In genomic region chr11:104653011-104653806, GRCh38 we compare ENCODE assay signal across 14 cellular contexts.
DNase-seq lines count a peak whose midpoint lies in the region; ATAC-seq, FAIRE-seq and TF ChIP-seq lines count a peak whose summit lies in the region.
"Had no signal": no experiment of that assay in that cellular context is flagged by ENCODE, and none has a peak within 500 bp of the region (broad histone marks: within the 10 kb centered on the region; RNA-seq: fewer than 3 reads in every experiment).

No MANE protein-coding gene starts in this region.

- H3K27me3 ChIP-seq in CD8-positive, alpha-beta T cell (ENCODE audit: insufficient read depth, low read length): no peaks in the 10 kb centered on the region
- H3K27me3 ChIP-seq in lower lobe of right lung (ENCODE audit: low read depth): no peaks in the 10 kb centered on the region
- H3K27me3 ChIP-seq: gastroesophageal sphincter had no signal

- H3K4me3 Mint-ChIP-seq in CD8-positive, alpha-beta T cell: no peak overlapping the region
- no peak overlapping the region for H3K4me3 Mint-ChIP-seq in activated naive CD8-positive, alpha-beta T cell treated with anti-CD3 and anti-CD28 coated beads, Interleukin-2, amount 50 U/mL, for 24 hours
- H3K4me3 Mint-ChIP-seq: activated naive CD8-positive, alpha-beta T cell; T-helper 1 cell treated with Interleukin-12 subunit alpha and Interleukin-12 subunit beta and Interleukin-4 antibody, amounts not matched to agents 30 μg/mL and 1 μg/mL, for 36 hours had no signal

- no peaks in the 10 kb centered on the region for H3K27me3 Mint-ChIP-seq in CD8-positive, alpha-beta T cell (ENCODE audit: low read depth)
- no peaks in the 10 kb centered on the region for H3K27me3 Mint-ChIP-seq in activated naive CD8-positive, alpha-beta T cell treated with anti-CD3 and anti-CD28 coated beads, Interleukin-2, amount 50 U/mL, for 24 hours
- H3K27me3 Mint-ChIP-seq: activated naive CD8-positive, alpha-beta T cell had no signal

- H3K36me3 Mint-ChIP-seq in CD8-positive, alpha-beta T cell: no peaks in the 10 kb centered on the region
- peaks cover 2% of the 10 kb centered on the region for H3K36me3 Mint-ChIP-seq in activated naive CD8-positive, alpha-beta T cell treated with anti-CD3 and anti-CD28 coated beads, Interleukin-2, amount 50 U/mL, for 24 hours (ENCODE audit: low read depth)

- peaks cover 15% of the 10 kb centered on the region for H3K4me1 Mint-ChIP-seq in CD8-positive, alpha-beta T cell (ENCODE audit: low read depth)
- H3K4me1 Mint-ChIP-seq in activated naive CD8-positive, alpha-beta T cell treated with anti-CD3 and anti-CD28 coated beads, Interleukin-2, amount 50 U/mL, for 24 hours: peaks cover 26% of the 10 kb centered on the region

- H3K27ac ChIP-seq in CD8-positive, alpha-beta T cell (ENCODE audit: low read depth, low read length): no peak overlapping the region
- H3K27ac ChIP-seq in lower lobe of right lung: peak overlapping the region; percentile 36
- H3K27ac ChIP-seq: gastroesophageal sphincter had no signal

- no peak for TF ChIP-seq CTCF in CD8-positive, alpha-beta T cell (IDR thresholded peaks at IDR 0.05)
- TF ChIP-seq CTCF in lower lobe of right lung (IDR thresholded peaks at IDR 0.05): no peak

- H3K9me3 ChIP-seq in CD8-positive, alpha-beta T cell (ENCODE audit: low read length): no peaks in the 10 kb centered on the region
- H3K9me3 ChIP-seq in lower lobe of right lung: no peaks in the 10 kb centered on the region
- H3K9me3 ChIP-seq: gastroesophageal sphincter had no signal

- POLR2A ChIA-PET in CD8-positive, alpha-beta T cell (lab: Charles Lee): no interaction called here

- peaks cover 6% of the 10 kb centered on the region for H3K4me1 ChIP-seq in CD8-positive, alpha-beta T cell (ENCODE audit: insufficient read depth, low read length)
- no peaks in the 10 kb centered on the region for H3K4me1 ChIP-seq in lower lobe of right lung
- H3K4me1 ChIP-seq: gastroesophageal sphincter had no signal

- peaks cover 5% of the 10 kb centered on the region for H3K9me3 Mint-ChIP-seq in CD8-positive, alpha-beta T cell
- H3K9me3 Mint-ChIP-seq in activated naive CD8-positive, alpha-beta T cell treated with anti-CD3 and anti-CD28 coated beads, Interleukin-2, amount 50 U/mL, for 24 hours: peaks cover 19% of the 10 kb centered on the region

- intact Hi-C loops in CD8-positive, alpha-beta T cell (cut with DNase I, micrococcal nuclease): no loop called here
- intact Hi-C loops in lower lobe of right lung (cut with DNase I): no loop called here

- H3K4me3 ChIP-seq in CD8-positive, alpha-beta T cell (ENCODE audit: low read depth, low read length): no peak overlapping the region
- H3K4me3 ChIP-seq in lower lobe of right lung: peak overlapping the region; percentile 9
- H3K4me3 ChIP-seq: gastroesophageal sphincter had no signal

- CTCF ChIA-PET in CD8-positive, alpha-beta T cell (lab: Charles Lee): no interaction called here

- H3K27ac Mint-ChIP-seq in CD8-positive, alpha-beta T cell: no peak overlapping the region
- H3K27ac Mint-ChIP-seq in activated naive CD8-positive, alpha-beta T cell treated with anti-CD3 and anti-CD28 coated beads, Interleukin-2, amount 50 U/mL, for 24 hours: peak overlapping the region; percentile 42
- H3K27ac Mint-ChIP-seq: activated naive CD8-positive, alpha-beta T cell; T-helper 1 cell treated with Interleukin-12 subunit alpha and Interleukin-12 subunit beta and Interleukin-4 antibody, amounts not matched to agents 30 μg/mL and 1 μg/mL, for 36 hours had no signal

- peak; percentile 40 for ATAC-seq in CD8-positive, alpha-beta T cell
- no peak for ATAC-seq in activated naive CD8-positive, alpha-beta T cell treated with anti-CD3 and anti-CD28 coated beads, Interleukin-2, amount 50 U/mL, for 24 hours
- peak; percentile 24 to 42 for ATAC-seq in lower lobe of right lung
- no peak for ATAC-seq in HG02852 (IDR thresholded peaks at IDR 0.05; ENCODE audit: unreplicated experiment)
- ATAC-seq: gastroesophageal sphincter had no signal

- FAIRE-seq in HTR-8/SVneo (lab: Jason Lieb, UNC): peak; percentile 87

- no peak for DNase-seq in CD8-positive, alpha-beta T cell
- DNase-seq in HTR-8/SVneo (ENCODE audit: insufficient read length, low spot score) (peak; percentile 17), lower lobe of right lung (no peak), NCI-H446 (lab: John Stamatoyannopoulos, UW) (no peak), RKO (ENCODE audit: low spot score) (no peak)
- DNase-seq in activated naive CD8-positive, alpha-beta T cell treated with anti-CD3 and anti-CD28 coated beads, Interleukin-2, amount 50 U/mL, for 24 hours: no peak
- DNase-seq in stimulated activated naive CD4-positive, alpha-beta T cell treated with Interleukin-2 at 50 U/mL for 16 hours (lab: John Stamatoyannopoulos, UW): no peak
- DNase-seq: Calu3; NCI-H2227 treated with DMSO at 0.1 percent for 48 hours; stimulated activated CD4-positive, alpha-beta T cell treated with anti-CD3 and anti-CD28 coated beads, Interleukin-1b, Interleukin-23, amount 100 ng/mL, for 48 hours had no signal

- H3K36me3 ChIP-seq in CD8-positive, alpha-beta T cell (ENCODE audit: insufficient read depth, low read length): no peaks in the 10 kb centered on the region
- no peaks in the 10 kb centered on the region for H3K36me3 ChIP-seq in lower lobe of right lung
- H3K36me3 ChIP-seq: gastroesophageal sphincter had no signal

Comparison
In these comparisons a context has a peak if more than half of its experiments do, and no peak if none do; other contexts are left out.
1. ATAC-seq: peak in CD8-positive, alpha-beta T cell (single experiment) and lower lobe of right lung (2 of 2); none in activated naive CD8-positive, alpha-beta T cell treated with anti-CD3 and anti-CD28 coated beads, Interleukin-2, amount 50 U/mL, for 24 hours (single experiment) and HG02852 (single experiment).